Comparison of ENCODE assay signal across 9 cellular contexts in genomic region chr7:101155303-101155702, GRCh38. TPM values are rescaled to one million over a fixed set of nuclear protein-coding genes. Genes with fewer than 3 reads are reported as not detected.
DNase-seq lines count a peak whose midpoint lies in the region; ATAC-seq, FAIRE-seq and TF ChIP-seq lines count a peak whose summit lies in the region.
"Had no signal": no experiment of that assay in that cellular context is flagged by ENCODE, and none has a peak within 500 bp of the region (broad histone marks: within the 10 kb centered on the region; RNA-seq: fewer than 3 reads in every experiment).

No MANE protein-coding gene starts in this region.

- H3K4me3 Mint-ChIP-seq in activated B cell treated with CpG ODN at 0.5 μM for 24 hours, result peak overlapping the region; percentile 83

- in situ Hi-C loops in HAP-1 (cut with MboI; ENCODE audit: low sequenced_read_pairs), result no loop called here

- peak overlapping the region; percentile 98 for H3K4me2 ChIP-seq in hepatocyte

- H3K27me3 Mint-ChIP-seq in activated B cell treated with CpG ODN at 0.5 μM for 24 hours, result no peaks in the 10 kb centered on the region

- no peaks in the 10 kb centered on the region for H3K9me2 ChIP-seq in hepatocyte (replicated peaks; ENCODE audit: insufficient read depth)

- no peaks in the 10 kb centered on the region for H3K4me1 ChIP-seq in HAP-1
- H3K4me1 ChIP-seq in hepatocyte (ENCODE audit: insufficient read depth), result no peaks in the 10 kb centered on the region
- H3K4me1 ChIP-seq in small intestine (ENCODE audit: control insufficient read depth in 2 of 2, insufficient read depth in 1 of 2, low read depth in 1 of 2, low read length in 1 of 2), result peaks cover 0 to 8% of the 10 kb centered on the region in 2 donors

- no peak for FAIRE-seq in small intestine (lab: Jason Lieb, UNC)

- CTCF ChIA-PET in activated B cell treated with CpG ODN at 0.5 μM for 24 hours (lab: Charles Lee), result interaction anchor here (1.5 kb wide), 1 partner anchor 37 kb away, joined by 4 read pairs; no protein-coding TSS in a partner anchor

- no peaks in the 10 kb centered on the region for H4K20me1 ChIP-seq in hepatocyte (ENCODE audit: insufficient read depth, poor library complexity, severe bottlenecking)

- no peak overlapping the region for H3K27ac Mint-ChIP-seq in activated B cell treated with CpG ODN at 0.5 μM for 24 hours

- H3K27ac ChIP-seq in hepatocyte, result peak overlapping the region; percentile 60
- H3K27ac ChIP-seq in small intestine (ENCODE audit: low read depth in 1 of 2, low read length in 1 of 2), result peak overlapping the region in 1 of 2 donors; percentile 13

- TF ChIP-seq CTCF in activated B cell treated with CpG ODN at 0.5 μM for 24 hours (IDR thresholded peaks at IDR 0.05), result no peak
- no peak for TF ChIP-seq CTCF in hepatocyte (IDR thresholded peaks at IDR 0.05; ENCODE audit: poor library complexity)

- ATAC-seq in activated B cell treated with CpG ODN at 0.5 μM for 24 hours (ENCODE audit: low read depth) (no peak), GM21737 (IDR thresholded peaks at IDR 0.05; ENCODE audit: unreplicated experiment) (no peak)

- POLR2A ChIA-PET in activated B cell treated with CpG ODN at 0.5 μM for 24 hours (lab: Charles Lee), result no interaction called here

- H3K36me3 Mint-ChIP-seq in activated B cell treated with CpG ODN at 0.5 μM for 24 hours (ENCODE audit: low read depth), result peaks cover 17% of the 10 kb centered on the region

- intact Hi-C loops in activated B cell treated with CpG ODN at 0.5 μM for 24 hours (cut with micrococcal nuclease), result no loop called here

- no peaks in the 10 kb centered on the region for H3K27me3 ChIP-seq in HAP-1 (ENCODE audit: low read depth)
- no peaks in the 10 kb centered on the region for H3K27me3 ChIP-seq in hepatocyte
- H3K27me3 ChIP-seq in small intestine (ENCODE audit: control insufficient read depth in 2 of 2, insufficient read depth in 2 of 2, low read length in 2 of 2), result peaks cover 0 to 2% of the 10 kb centered on the region in 2 donors

- WGBS in hepatocyte (ENCODE audit: low lambda C conversion rate, missing lambda C conversion rate), result 74% methylated on average over 4 of the region's 4 CpGs
- WGBS in small intestine, 3 donors, result 31 to 46% (median 43%) methylated on average over 4 of the region's 4 CpGs

- H3K36me3 ChIP-seq in HAP-1 (replicated peaks), result no peaks in the 10 kb centered on the region
- H3K36me3 ChIP-seq in hepatocyte (replicated peaks; ENCODE audit: insufficient read depth, low read depth), result no peaks in the 10 kb centered on the region
- H3K36me3 ChIP-seq in small intestine (ENCODE audit: control insufficient read depth in 2 of 2, insufficient read depth in 2 of 2, low read length in 2 of 2), result peaks cover 9 to 12% of the 10 kb centered on the region in 2 donors

- H3K4me1 Mint-ChIP-seq in activated B cell treated with CpG ODN at 0.5 μM for 24 hours, result peaks cover 13% of the 10 kb centered on the region

- H3K9me3 Mint-ChIP-seq in activated B cell treated with CpG ODN at 0.5 μM for 24 hours, result no peaks in the 10 kb centered on the region

- H2AFZ ChIP-seq in hepatocyte, result peak overlapping the region; percentile 85

- no peak for DNase-seq in HAP-1 (ENCODE audit: low spot score in 2 of 2)
- DNase-seq in activated B cell treated with CpG ODN at 0.5 μM for 24 hours, result no peak
- DNase-seq in hepatocyte (ENCODE audit: low spot score), result no peak
- DNase-seq in small intestine, result no peak
- DNase-seq in mesenteric fat pad (ENCODE audit: low spot score), result no peak
- DNase-seq in SKM-1 treated with dmso at 0.1 percent for 144 hours (lab: John Stamatoyannopoulos, UW; ENCODE audit: unreplicated experiment), result no peak
- DNase-seq in NCI-H2107 (lab: John Stamatoyannopoulos, UW), result no peak

- H3K4me3 ChIP-seq in HAP-1 (peak overlapping the region; percentile 71), hepatocyte (peak overlapping the region; percentile 92), small intestine (ENCODE audit: low read depth in 1 of 2, low read length in 2 of 2) (peak overlapping the region; percentile 80 to 85)

- peaks cover 16% of the 10 kb centered on the region for H3K79me2 ChIP-seq in hepatocyte

- H3K9me3 ChIP-seq in HAP-1 (no peaks in the 10 kb centered on the region), hepatocyte (ENCODE audit: low read depth) (no peaks in the 10 kb centered on the region), small intestine (ENCODE audit: control insufficient read depth, low read depth) (no peaks in the 10 kb centered on the region)

RNA-seq across cellular contexts. Expression of gene AP1S1, which starts 1.0 kb away (rescaled TPM):
- total RNA-seq in activated B cell treated with CpG ODN at 0.5 μM for 24 hours (19.2 and 22.7 TPM in 2 replicates), hepatocyte (85.8 and 118 TPM in 2 replicates), mesenteric fat pad (30.4 TPM)
- polyA plus RNA-seq in hepatocyte (31.1 and 32.0 TPM in 2 replicates), small intestine (100 to 1,000 TPM in 1 of 3 donors, 10 to 100 TPM in 2; 79.7 to 134 (median 94.8) TPM)

RNA-seq across cellular contexts. Expression of gene VGF, which starts 10.1 kb away (rescaled TPM):
- total RNA-seq in activated B cell treated with CpG ODN at 0.5 μM for 24 hours, result 0.07 and 0.11 TPM in 2 replicates
- 0.30 and 0.32 TPM in 2 replicates for total RNA-seq in hepatocyte
- polyA plus RNA-seq in hepatocyte, result 0.19 and 0.80 TPM in 2 replicates
- under 1 TPM in 1 of 3 donors, not detected in 2; 0.49 TPM for polyA plus RNA-seq in small intestine
- total RNA-seq in mesenteric fat pad, result 0.22 TPM

RNA-seq across cellular contexts. Expression of gene NAT16, which starts 24.8 kb away (rescaled TPM):
- not detected in 2 replicates for total RNA-seq in activated B cell treated with CpG ODN at 0.5 μM for 24 hours
- total RNA-seq in hepatocyte, result not detected in 2 replicates
- not detected in 2 replicates for polyA plus RNA-seq in hepatocyte
- under 1 TPM in 1 of 3 donors, not detected in 2; 0.04 TPM for polyA plus RNA-seq in small intestine
- total RNA-seq in mesenteric fat pad, result not detected
- total RNA-seq: T-helper 1 cell treated with Interleukin-12 subunit alpha and Interleukin-12 subunit beta and Interleukin-4 antibody, amounts not matched to agents 30 ng/mL and 1 ng/mL, for 36 hours had no signal

RNA-seq across cellular contexts. Expression of gene SERPINE1, which starts 28.4 kb away (rescaled TPM):
- total RNA-seq in activated B cell treated with CpG ODN at 0.5 μM for 24 hours, result not detected in 2 replicates
- 81.8 and 98.2 TPM in 2 replicates for total RNA-seq in hepatocyte
- 181 and 185 TPM in 2 replicates for polyA plus RNA-seq in hepatocyte
- 10 to 100 TPM in 1 of 3 donors, 1 to 10 TPM in 2; 2.2 to 35.4 (median 3.2) TPM for polyA plus RNA-seq in small intestine
- total RNA-seq in mesenteric fat pad, result 130 TPM
- total RNA-seq: T-helper 1 cell treated with Interleukin-12 subunit alpha and Interleukin-12 subunit beta and Interleukin-4 antibody, amounts not matched to agents 30 ng/mL and 1 ng/mL, for 36 hours had no signal

RNA-seq across cellular contexts. Expression of gene MOGAT3, which starts 45.5 kb away (rescaled TPM):
- total RNA-seq in activated B cell treated with CpG ODN at 0.5 μM for 24 hours, result not detected in 2 replicates
- 6.3 and 8.4 TPM in 2 replicates for total RNA-seq in hepatocyte
- 10.5 and 14.0 TPM in 2 replicates for polyA plus RNA-seq in hepatocyte
- 10 to 100 TPM; 15.4 to 63.3 (median 58.9) TPM for polyA plus RNA-seq in small intestine
- not detected for total RNA-seq in mesenteric fat pad
- total RNA-seq: T-helper 1 cell treated with Interleukin-12 subunit alpha and Interleukin-12 subunit beta and Interleukin-4 antibody, amounts not matched to agents 30 ng/mL and 1 ng/mL, for 36 hours had no signal
